In genomic region chr5:143594913-143595818, GRCh38 we compare ENCODE assay signal across 1 cellular context.
TF ChIP-seq lines count a peak whose summit lies in the region.

No MANE protein-coding gene starts in this region.

TF ChIP-seq in HepG2, 621 proteins besides CTCF, POLR2A, EP300 and RAD21 (continued from another document and continues in another):
- TF ChIP-seq EZH2 (conservative IDR thresholded peaks at IDR 0.05; ENCODE audit: low read depth, low read length) (no peak), CBX2 (IDR thresholded peaks at IDR 0.05; ENCODE audit: low read depth, low read length) (no peak), CBX2 (CRISPR knock-in tag; IDR thresholded peaks at IDR 0.05; ENCODE audit: low read depth) (no peak), ZNF720 (CRISPR knock-in tag; IDR thresholded peaks at IDR 0.05) (no peak), ZSCAN25 (CRISPR knock-in tag; IDR thresholded peaks at IDR 0.05) (no peak), ZNF780A (CRISPR knock-in tag; IDR thresholded peaks at IDR 0.05) (no peak), ZNF256 (CRISPR knock-in tag; conservative IDR thresholded peaks at IDR 0.05) (no peak), SRF (IDR thresholded peaks at IDR 0.05; ENCODE audit: low read depth, low read length) (no peak), ZNF777 (CRISPR knock-in tag; IDR thresholded peaks at IDR 0.05) (no peak), ATF4 (CRISPR knock-in tag; IDR thresholded peaks at IDR 0.05) (peak in 1 of 2 experiments; percentile 75; a peak in 2 of 4 replicates), DBP (CRISPR knock-in tag; IDR thresholded peaks at IDR 0.05; ENCODE audit: not compliant biosample characterization) (peak; percentile 47), ZNF503 (CRISPR knock-in tag; IDR thresholded peaks at IDR 0.05) (no peak), ZMAT3 (CRISPR knock-in tag; conservative IDR thresholded peaks at IDR 0.05) (no peak), KDM5B (CRISPR knock-in tag; IDR thresholded peaks at IDR 0.05; ENCODE audit: borderline replicate concordance) (no peak), SALL2 (CRISPR knock-in tag; IDR thresholded peaks at IDR 0.05) (0 out of 2 replicates have a peak, but pooled peaks have one; percentile 27), ZBTB14 (CRISPR knock-in tag; IDR thresholded peaks at IDR 0.05) (no peak), KMT2B (CRISPR knock-in tag; IDR thresholded peaks at IDR 0.05) (0 out of 2 replicates have a peak, but pooled peaks have one; percentile 31), ZNF331 (CRISPR knock-in tag; IDR thresholded peaks at IDR 0.05) (peak; percentile 43), HNRNPLL (IDR thresholded peaks at IDR 0.05; ENCODE audit: low read depth, low read length, poor library complexity, severe bottlenecking) (no peak), ZSCAN22 (CRISPR knock-in tag; IDR thresholded peaks at IDR 0.05) (no peak), ZBTB2 (CRISPR knock-in tag; IDR thresholded peaks at IDR 0.05; ENCODE audit: low read depth) (no peak), CHD2 (IDR thresholded peaks at IDR 0.05; ENCODE audit: low read depth, low read length) (no peak), SAP130 (CRISPR knock-in tag; IDR thresholded peaks at IDR 0.05; ENCODE audit: low read depth) (no peak; the same call in none of the 2 replicates), ZNF512B (CRISPR knock-in tag; IDR thresholded peaks at IDR 0.05; ENCODE audit: borderline replicate concordance) (no peak), EED (CRISPR knock-in tag; IDR thresholded peaks at IDR 0.05) (no peak), ZNF784 (CRISPR knock-in tag; IDR thresholded peaks at IDR 0.05; ENCODE audit: borderline replicate concordance) (no peak; the same call in 1 of the 2 replicates), ZNF292 (CRISPR knock-in tag; IDR thresholded peaks at IDR 0.05; ENCODE audit: borderline replicate concordance, low read depth) (peak; percentile 77), MTF1 (CRISPR knock-in tag; IDR thresholded peaks at IDR 0.05) (no peak), POGK (CRISPR knock-in tag; conservative IDR thresholded peaks at IDR 0.05) (no peak), RFXANK (CRISPR knock-in tag; IDR thresholded peaks at IDR 0.05) (no peak), SMARCC2 (IDR thresholded peaks at IDR 0.05) (no peak), ZNF275 (CRISPR knock-in tag; IDR thresholded peaks at IDR 0.05; ENCODE audit: borderline replicate concordance) (no peak), JUND (CRISPR knock-in tag; IDR thresholded peaks at IDR 0.05) (no peak; the same call in 1 of the 2 replicates), ZHX1 (CRISPR knock-in tag; IDR thresholded peaks at IDR 0.05; ENCODE audit: low read depth) (no peak), ISX (CRISPR knock-in tag; conservative IDR thresholded peaks at IDR 0.05) (no peak), DPF2 (CRISPR knock-in tag; IDR thresholded peaks at IDR 0.05; ENCODE audit: borderline replicate concordance, low read depth) (peak; percentile 50), BHLHE40 (IDR thresholded peaks at IDR 0.05; ENCODE audit: low read length) (0 out of 2 replicates have a peak, but pooled peaks have one; percentile 4), ERF (CRISPR knock-in tag; IDR thresholded peaks at IDR 0.05) (peak; percentile 58; the same call in 1 of the 2 replicates), ZBTB49 (CRISPR knock-in tag; IDR thresholded peaks at IDR 0.05; ENCODE audit: borderline replicate concordance) (no peak), ZBTB42 (CRISPR knock-in tag; IDR thresholded peaks at IDR 0.05) (no peak), KAT7 (CRISPR knock-in tag; IDR thresholded peaks at IDR 0.05; ENCODE audit: borderline replicate concordance) (no peak; the same call in 1 of the 2 replicates), WIZ (CRISPR knock-in tag; IDR thresholded peaks at IDR 0.05) (no peak), RFXAP (CRISPR knock-in tag; IDR thresholded peaks at IDR 0.05; ENCODE audit: borderline replicate concordance) (no peak), YEATS2 (CRISPR knock-in tag; IDR thresholded peaks at IDR 0.05; ENCODE audit: borderline replicate concordance) (no peak; the same call in 1 of the 2 replicates), ZFYVE20 (CRISPR knock-in tag; IDR thresholded peaks at IDR 0.05; ENCODE audit: borderline replicate concordance, low read depth) (no peak), SRSF1 (optimal IDR thresholded peaks at IDR 0.05; ENCODE audit: low read depth, low read length) (no peak)
